28 cellular contexts compared by ENCODE assay signal in genomic region chr7:41470081-41470480, GRCh38.
"Had no signal": no experiment of that assay in that cellular context is flagged by ENCODE, and none has a peak within 500 bp of the region (broad histone marks: within the 10 kb centered on the region; RNA-seq: fewer than 3 reads in every experiment).

No MANE protein-coding gene starts in this region.

- H3K27me3 ChIP-seq: brain microvascular endothelial cell had no signal

- FAIRE-seq: astrocyte, bronchial epithelial cell, frontal cortex had no signal

- H3K4me3 ChIP-seq: coronary artery, dorsolateral prefrontal cortex had no signal

- H3K27ac ChIP-seq: brain microvascular endothelial cell, coronary artery, dorsolateral prefrontal cortex had no signal

- ATAC-seq: activated CD8-positive, alpha-beta memory T cell treated with anti-CD3 and anti-CD28 coated beads, Interleukin-2, amount 10 ng/mL, durations not matched to agents 7 days and 5 days; activated CD8-positive, alpha-beta T cell treated with anti-CD3 and anti-CD28 coated beads, Interleukin-2, amount 10 ng/mL, durations not matched to agents 7 days and 5 days; activated naive CD4-positive, alpha-beta T cell treated with anti-CD3 and anti-CD28 coated beads, Interleukin-2, amount 50 U/mL, for 72 hours; esophagus mucosa had no signal

- DNase-seq: activated CD4-positive, alpha-beta memory T cell treated with anti-CD3 and anti-CD28 coated beads for 36 hours; activated CD4-positive, alpha-beta T cell treated with anti-CD3 and anti-CD28 coated beads for 1 hour; activated CD4-positive, alpha-beta T cell treated with anti-CD3 and anti-CD28 coated beads for 4 hours; activated CD4-positive, alpha-beta T cell treated with anti-CD3 and anti-CD28 coated beads, Interleukin-2, amount 50 U/mL, for 1 hour; activated CD8-positive, alpha-beta memory T cell treated with anti-CD3 and anti-CD28 coated beads, Interleukin-2, amount 10 ng/mL, durations not matched to agents 7 days and 5 days; activated CD8-positive, alpha-beta memory T cell treated with anti-CD3 and anti-CD28 coated beads, Interleukin-2, amount 50 U/mL, for 4 hours; activated CD8-positive, alpha-beta T cell treated with anti-CD3 and anti-CD28 coated beads, Interleukin-2, amount 10 ng/mL, durations not matched to agents 7 days and 5 days; activated gamma-delta T cell; activated naive CD4-positive, alpha-beta T cell; activated naive CD4-positive, alpha-beta T cell treated with anti-CD3 and anti-CD28 coated beads, Interleukin-2, amount 10 ng/mL, durations not matched to agents 7 days and 5 days; activated naive CD8-positive, alpha-beta T cell treated with anti-CD3 and anti-CD28 coated beads, Interleukin-2, amount 10 ng/mL, durations not matched to agents 7 days and 5 days; activated T-cell treated with anti-CD3 and anti-CD28 coated beads, Interleukin-2, amount 50 U/mL, for 1 hour; activated T-cell treated with anti-CD3 and anti-CD28 coated beads, Interleukin-2, amount 50 U/mL, for 48 hours; amniotic stem cell; anterior cingulate cortex; brain microvascular endothelial cell; dorsolateral prefrontal cortex; effector memory CD4-positive, alpha-beta T cell; endodermal cell; foreskin fibroblast; head of caudate nucleus; T-helper 2 cell had no signal

- H3K36me3 ChIP-seq: brain microvascular endothelial cell had no signal
